Comparison of ENCODE assay signal across 3 cellular contexts in the genomic region with DNA sequence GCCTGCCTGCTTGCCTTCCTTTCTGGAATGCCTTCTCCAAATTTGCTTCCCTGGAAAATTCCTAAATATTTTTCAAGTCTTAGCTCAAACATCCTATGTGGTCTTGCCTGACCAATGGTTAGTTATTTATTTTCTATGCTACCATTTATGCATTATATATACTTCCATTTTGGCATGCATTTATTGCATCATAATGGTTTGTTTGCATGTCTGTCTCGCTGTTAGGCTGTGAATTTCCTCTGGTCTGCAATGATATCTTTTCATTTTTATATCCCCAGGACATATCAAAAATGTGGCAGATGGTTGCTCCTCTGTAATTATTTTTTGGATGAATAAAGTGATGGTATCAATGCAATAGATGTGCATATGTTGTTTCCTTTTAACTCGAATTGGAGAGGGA.
TF ChIP-seq lines count a peak whose summit lies in the region.

No MANE protein-coding gene starts in this region.

TF ChIP-seq in IMR-90, 13 proteins besides CTCF, POLR2A, EP300 and RAD21:
- TF ChIP-seq CEBPB (IDR thresholded peaks at IDR 0.05; ENCODE audit: low read depth, low read length) (peak; percentile 63), MAFK (IDR thresholded peaks at IDR 0.05; ENCODE audit: low read depth, low read length) (no peak)
TF ChIP-seq in IMR-90: peak in this region for 1.

TF ChIP-seq in K562, 482 proteins besides CTCF, POLR2A, EP300 and RAD21:
- peak; percentile 36 for TF ChIP-seq CEBPB (tag; IDR thresholded peaks at IDR 0.05)
- TF ChIP-seq, protein P1, sequence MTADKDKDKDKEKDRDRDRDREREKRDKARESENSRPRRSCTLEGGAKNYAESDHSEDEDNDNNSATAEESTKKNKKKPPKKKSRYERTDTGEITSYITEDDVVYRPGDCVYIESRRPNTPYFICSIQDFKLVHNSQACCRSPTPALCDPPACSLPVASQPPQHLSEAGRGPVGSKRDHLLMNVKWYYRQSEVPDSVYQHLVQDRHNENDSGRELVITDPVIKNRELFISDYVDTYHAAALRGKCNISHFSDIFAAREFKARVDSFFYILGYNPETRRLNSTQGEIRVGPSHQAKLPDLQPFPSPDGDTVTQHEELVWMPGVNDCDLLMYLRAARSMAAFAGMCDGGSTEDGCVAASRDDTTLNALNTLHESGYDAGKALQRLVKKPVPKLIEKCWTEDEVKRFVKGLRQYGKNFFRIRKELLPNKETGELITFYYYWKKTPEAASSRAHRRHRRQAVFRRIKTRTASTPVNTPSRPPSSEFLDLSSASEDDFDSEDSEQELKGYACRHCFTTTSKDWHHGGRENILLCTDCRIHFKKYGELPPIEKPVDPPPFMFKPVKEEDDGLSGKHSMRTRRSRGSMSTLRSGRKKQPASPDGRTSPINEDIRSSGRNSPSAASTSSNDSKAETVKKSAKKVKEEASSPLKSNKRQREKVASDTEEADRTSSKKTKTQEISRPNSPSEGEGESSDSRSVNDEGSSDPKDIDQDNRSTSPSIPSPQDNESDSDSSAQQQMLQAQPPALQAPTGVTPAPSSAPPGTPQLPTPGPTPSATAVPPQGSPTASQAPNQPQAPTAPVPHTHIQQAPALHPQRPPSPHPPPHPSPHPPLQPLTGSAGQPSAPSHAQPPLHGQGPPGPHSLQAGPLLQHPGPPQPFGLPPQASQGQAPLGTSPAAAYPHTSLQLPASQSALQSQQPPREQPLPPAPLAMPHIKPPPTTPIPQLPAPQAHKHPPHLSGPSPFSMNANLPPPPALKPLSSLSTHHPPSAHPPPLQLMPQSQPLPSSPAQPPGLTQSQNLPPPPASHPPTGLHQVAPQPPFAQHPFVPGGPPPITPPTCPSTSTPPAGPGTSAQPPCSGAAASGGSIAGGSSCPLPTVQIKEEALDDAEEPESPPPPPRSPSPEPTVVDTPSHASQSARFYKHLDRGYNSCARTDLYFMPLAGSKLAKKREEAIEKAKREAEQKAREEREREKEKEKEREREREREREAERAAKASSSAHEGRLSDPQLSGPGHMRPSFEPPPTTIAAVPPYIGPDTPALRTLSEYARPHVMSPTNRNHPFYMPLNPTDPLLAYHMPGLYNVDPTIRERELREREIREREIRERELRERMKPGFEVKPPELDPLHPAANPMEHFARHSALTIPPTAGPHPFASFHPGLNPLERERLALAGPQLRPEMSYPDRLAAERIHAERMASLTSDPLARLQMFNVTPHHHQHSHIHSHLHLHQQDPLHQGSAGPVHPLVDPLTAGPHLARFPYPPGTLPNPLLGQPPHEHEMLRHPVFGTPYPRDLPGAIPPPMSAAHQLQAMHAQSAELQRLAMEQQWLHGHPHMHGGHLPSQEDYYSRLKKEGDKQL (CRISPR knock-in tag; IDR thresholded peaks at IDR 0.05; ENCODE audit: borderline replicate concordance), result no peak
- no peak for TF ChIP-seq EGR1 (conservative IDR thresholded peaks at IDR 0.05)
- no peak for TF ChIP-seq SNRNP70 (optimal IDR thresholded peaks at IDR 0.05; ENCODE audit: low read depth, low read length)
- TF ChIP-seq EWSR1 (IDR thresholded peaks at IDR 0.05; ENCODE audit: borderline replicate concordance, low read depth, partially characterized antibody), result no peak
- TF ChIP-seq ZBTB43 (CRISPR knock-in tag; IDR thresholded peaks at IDR 0.05), result no peak
- no peak for TF ChIP-seq SMARCB1 (IDR thresholded peaks at IDR 0.05; ENCODE audit: insufficient read length, low read depth)
- no peak for TF ChIP-seq POLR2AphosphoS5 (IDR thresholded peaks at IDR 0.05; ENCODE audit: control insufficient read depth, insufficient read depth, low read depth, low read length)
- no peak for TF ChIP-seq MTF1 (CRISPR knock-in tag; IDR thresholded peaks at IDR 0.05; ENCODE audit: borderline replicate concordance)
- no peak for TF ChIP-seq CEBPG (CRISPR knock-in tag; IDR thresholded peaks at IDR 0.05)
- peak; percentile 51 to 69; a peak in 3 of 4 replicates for TF ChIP-seq CEBPG (tag; conservative IDR thresholded peaks at IDR 0.05 in 1 of 2, IDR thresholded peaks at IDR 0.05 in 1 of 2)
- TF ChIP-seq KAT2B (IDR thresholded peaks at IDR 0.05; ENCODE audit: low read depth, low read length), result no peak
- no peak for TF ChIP-seq FOXJ2 (tag; IDR thresholded peaks at IDR 0.05)

TF ChIP-seq in endothelial cell of umbilical vein, 7 proteins besides CTCF, POLR2A, EP300 and RAD21:
- TF ChIP-seq MAX (IDR thresholded peaks at IDR 0.05; ENCODE audit: insufficient read depth, insufficient read length), result no peak
- TF ChIP-seq FOS (IDR thresholded peaks at IDR 0.05; ENCODE audit: borderline replicate concordance, insufficient read depth, low read length), result no peak
- no peak for TF ChIP-seq EZH2 (IDR thresholded peaks at IDR 0.05; ENCODE audit: borderline replicate concordance, low read depth, low read length, severe bottlenecking)
- TF ChIP-seq POLR2AphosphoS5 (IDR thresholded peaks at IDR 0.05; ENCODE audit: insufficient read depth, low read depth, low read length), result no peak
- no peak for TF ChIP-seq GATA2 (IDR thresholded peaks at IDR 0.05; ENCODE audit: insufficient read depth, insufficient read length, low read depth, low read length)
- no peak for TF ChIP-seq MYC (IDR thresholded peaks at IDR 0.05; ENCODE audit: low read depth, low read length)
- no peak for TF ChIP-seq JUN (IDR thresholded peaks at IDR 0.05; ENCODE audit: borderline replicate concordance, insufficient read depth, insufficient read length, low read depth)
